19 cellular contexts compared by ENCODE assay signal in the genomic region with DNA sequence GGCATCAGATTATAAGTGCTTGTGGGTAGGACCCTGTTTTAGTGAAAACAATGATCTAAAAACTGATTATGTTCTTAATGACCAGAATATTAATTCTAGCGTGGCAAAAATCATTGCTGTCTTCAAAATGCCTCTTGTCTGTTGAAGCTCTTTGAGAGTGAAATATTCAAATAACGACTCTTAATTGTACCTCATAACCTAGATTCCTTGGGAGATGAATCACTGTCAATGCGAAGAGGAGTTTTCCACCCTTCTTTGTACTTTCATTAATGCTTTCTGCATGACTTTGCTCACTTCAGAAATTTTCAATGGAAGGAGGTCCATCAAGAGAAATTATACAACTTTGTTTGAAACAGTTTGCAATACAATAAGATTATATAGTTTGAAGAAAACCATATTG.
"Had no signal": no experiment of that assay in that cellular context is flagged by ENCODE, and none has a peak within 500 bp of the region (broad histone marks: within the 10 kb centered on the region; RNA-seq: fewer than 3 reads in every experiment).

No MANE protein-coding gene starts in this region.

- H3K9me3 ChIP-seq: breast epithelium, left ventricle myocardium inferior, right atrium auricular region, upper lobe of right lung had no signal

- DNase-seq: activated CD4-positive, alpha-beta T cell treated with anti-CD3 and anti-CD28 coated beads for 1 hour; activated CD4-positive, alpha-beta T cell treated with anti-CD3 and anti-CD28 coated beads, Interleukin-2, amount 50 U/mL, for 1 hour; activated T-cell treated with anti-CD3 and anti-CD28 coated beads, Interleukin-2, amount 50 U/mL, for 1 hour; aorta; cerebellar nuclear complex; foreskin fibroblast; left ventricle myocardium inferior; naive thymus-derived CD8-positive, alpha-beta T cell; stimulated activated CD4-positive, alpha-beta T cell treated with anti-CD3 and anti-CD28 coated beads, Interleukin-4, amount 100 ng/mL, for 24 hours; stimulated activated naive CD8-positive, alpha-beta T cell treated with anti-CD3 and anti-CD28 coated beads, Interleukin-15, Interleukin-2, amounts not matched to agents 100 U/mL and 50 U/mL, for 24 hours; T-helper 1 cell; upper lobe of right lung had no signal

- H3K4me3 ChIP-seq: breast epithelium, coronary artery, left ventricle myocardium inferior, neural progenitor cell, right atrium auricular region, upper lobe of right lung had no signal

- H3K27ac Mint-ChIP-seq: activated naive CD4-positive, alpha-beta T cell treated with anti-CD3 and anti-CD28 coated beads, Interleukin-2, amount 50 U/mL, for 72 hours; mesothelial cell of epicardium; neural progenitor cell; progenitor cell of endocrine pancreas had no signal

- H3K9ac ChIP-seq: neural progenitor cell had no signal

- H3K36me3 Mint-ChIP-seq: activated naive CD4-positive, alpha-beta T cell treated with anti-CD3 and anti-CD28 coated beads, Interleukin-2, amount 50 U/mL, for 72 hours; mesothelial cell of epicardium; naive thymus-derived CD8-positive, alpha-beta T cell; neural progenitor cell had no signal

- H3K4me1 ChIP-seq: breast epithelium, left ventricle myocardium inferior, neural progenitor cell, right atrium auricular region, upper lobe of right lung had no signal

- H3K4me1 Mint-ChIP-seq: mesothelial cell of epicardium; naive thymus-derived CD8-positive, alpha-beta T cell; neural progenitor cell had no signal

- ATAC-seq: activated naive CD4-positive, alpha-beta T cell treated with anti-CD3 and anti-CD28 coated beads, Interleukin-2, amount 50 U/mL, for 72 hours; naive thymus-derived CD8-positive, alpha-beta T cell; stimulated activated naive CD8-positive, alpha-beta T cell treated with anti-CD3 and anti-CD28 coated beads, Interleukin-15, Interleukin-2, amounts not matched to agents 100 U/mL and 50 U/mL, for 24 hours; upper lobe of right lung had no signal

- H3K4me2 ChIP-seq: neural progenitor cell had no signal

- H3K9me3 Mint-ChIP-seq: activated naive CD4-positive, alpha-beta T cell treated with anti-CD3 and anti-CD28 coated beads, Interleukin-2, amount 50 U/mL, for 72 hours; mesothelial cell of epicardium; naive thymus-derived CD8-positive, alpha-beta T cell; neural progenitor cell had no signal

- H3K36me3 ChIP-seq: breast epithelium, left ventricle myocardium inferior, neural progenitor cell, right atrium auricular region, upper lobe of right lung had no signal

- H3K27me3 ChIP-seq: breast epithelium, neural progenitor cell, right atrium auricular region, upper lobe of right lung had no signal

- H2AFZ ChIP-seq: neural progenitor cell had no signal

- H3K4me3 Mint-ChIP-seq: mesothelial cell of epicardium; naive thymus-derived CD8-positive, alpha-beta T cell; neural progenitor cell had no signal

- H3K27ac ChIP-seq: coronary artery, left ventricle myocardium inferior, neural progenitor cell, right atrium auricular region, upper lobe of right lung had no signal
